Comparison of ENCODE assay signal across 8 cellular contexts in the genomic region with DNA sequence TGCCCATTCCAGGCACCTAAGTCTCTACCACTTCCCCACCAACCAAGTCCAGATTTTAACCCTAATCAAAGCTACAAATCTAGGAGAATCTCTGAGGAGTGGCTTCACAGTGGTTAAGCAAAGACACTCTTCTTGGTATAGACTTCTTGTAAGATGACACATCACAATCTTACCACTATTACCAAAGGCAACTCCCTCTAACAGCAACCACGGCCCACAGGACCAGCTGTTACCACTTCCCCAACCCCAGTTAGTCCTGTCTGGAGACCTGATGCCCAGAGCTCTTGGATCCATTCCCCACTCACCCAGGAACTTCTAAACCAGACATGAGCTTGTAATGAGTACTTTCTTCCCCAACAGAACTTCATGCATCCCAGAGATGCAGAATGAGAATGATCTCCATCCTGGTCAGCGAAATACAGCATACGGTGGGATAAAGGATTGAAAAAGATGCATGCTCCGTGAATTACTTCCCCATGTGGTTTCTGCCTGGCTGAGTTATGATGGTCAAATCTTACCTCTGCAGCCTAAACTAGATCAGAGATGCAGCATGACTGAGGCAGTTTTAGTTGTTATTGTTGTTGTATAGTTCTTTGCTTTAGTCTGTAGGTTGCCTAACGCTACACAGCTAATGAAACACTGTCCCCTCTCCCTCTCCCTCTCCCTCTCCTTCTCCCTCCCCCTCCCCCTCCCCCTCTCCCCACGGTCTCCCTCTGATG.
DNase-seq lines count a peak whose midpoint lies in the region; ATAC-seq and TF ChIP-seq lines count a peak whose summit lies in the region.

No MANE protein-coding gene starts in this region.

- H3K4me1 ChIP-seq in esophagus squamous epithelium, result peaks cover 0 to 40% (median 6%) of the 10 kb centered on the region in 3 donors

- H3K36me3 ChIP-seq in esophagus squamous epithelium, result peaks cover 0 to 9% (median 0%) of the 10 kb centered on the region in 3 donors

- no peaks in the 10 kb centered on the region for H3K9me3 ChIP-seq in esophagus squamous epithelium

- TF ChIP-seq CTCF in esophagus squamous epithelium (IDR thresholded peaks at IDR 0.05), result no peak

- TF ChIP-seq POLR2A in esophagus squamous epithelium (IDR thresholded peaks at IDR 0.05), result no peak

- intact Hi-C loops in esophagus squamous epithelium (cut with DNase I), result no loop called here

- CTCF ChIA-PET in activated CD8-positive, alpha-beta memory T cell treated with anti-CD3 and anti-CD28 coated beads, Interleukin-2, amount 10 ng/mL, durations not matched to agents 7 days and 5 days (lab: Charles Lee), result interaction anchor here (0.9 to 1.9 kb wide), 3 partner anchors 37 to 75 kb away, joined by 3 to 5 read pairs (median 4); no protein-coding TSS in a partner anchor

- H3K27ac ChIP-seq in esophagus squamous epithelium, result peak overlapping the region in 1 of 4 donors; percentile 26

- peak; percentile 89 for DNase-seq in activated CD8-positive, alpha-beta memory T cell treated with anti-CD3 and anti-CD28 coated beads, Interleukin-2, amount 10 ng/mL, durations not matched to agents 7 days and 5 days
- no peak for DNase-seq in activated CD8-positive, alpha-beta memory T cell treated with anti-CD3 and anti-CD28 coated beads for 24 hours
- DNase-seq in SKM-1 treated with dmso at 0.1 percent for 144 hours (lab: John Stamatoyannopoulos, UW; ENCODE audit: unreplicated experiment), result peak; percentile 62
- DNase-seq in iris pigment epithelial cell (ENCODE audit: low read depth), result peak; percentile 78
- DNase-seq in NCI-H146 treated with DMSO at 0.1 percent for 48 hours (lab: John Stamatoyannopoulos, UW; ENCODE audit: unreplicated experiment), result no peak
- no peak for DNase-seq in NCI-H2227 treated with DMSO at 0.1 percent for 48 hours (lab: John Stamatoyannopoulos, UW)
- no peak for DNase-seq in esophagus squamous epithelium (lab: John Stamatoyannopoulos, UW)

- peaks cover 12% of the 10 kb centered on the region for H3K36me3 Mint-ChIP-seq in activated CD8-positive, alpha-beta memory T cell treated with anti-CD3 and anti-CD28 coated beads, Interleukin-2, amount 10 ng/mL, durations not matched to agents 7 days and 5 days

- peaks cover 56% of the 10 kb centered on the region for H3K4me1 Mint-ChIP-seq in activated CD8-positive, alpha-beta memory T cell treated with anti-CD3 and anti-CD28 coated beads, Interleukin-2, amount 10 ng/mL, durations not matched to agents 7 days and 5 days

- no peaks in the 10 kb centered on the region for H3K9me3 Mint-ChIP-seq in activated CD8-positive, alpha-beta memory T cell treated with anti-CD3 and anti-CD28 coated beads, Interleukin-2, amount 10 ng/mL, durations not matched to agents 7 days and 5 days (ENCODE audit: low read depth)

- H3K4me3 Mint-ChIP-seq in activated CD8-positive, alpha-beta memory T cell treated with anti-CD3 and anti-CD28 coated beads, Interleukin-2, amount 10 ng/mL, durations not matched to agents 7 days and 5 days, result no peak overlapping the region

- H3K27me3 ChIP-seq in esophagus squamous epithelium, result no peaks in the 10 kb centered on the region

- 75 to 90% methylated on average over 5 to 6 of the region's 6 CpGs for WGBS in esophagus squamous epithelium, 2 donors

- H3K27ac Mint-ChIP-seq in activated CD8-positive, alpha-beta memory T cell treated with anti-CD3 and anti-CD28 coated beads, Interleukin-2, amount 10 ng/mL, durations not matched to agents 7 days and 5 days, result peak overlapping the region; percentile 46

- no peaks in the 10 kb centered on the region for H3K27me3 Mint-ChIP-seq in activated CD8-positive, alpha-beta memory T cell treated with anti-CD3 and anti-CD28 coated beads, Interleukin-2, amount 10 ng/mL, durations not matched to agents 7 days and 5 days

- ATAC-seq in activated CD8-positive, alpha-beta memory T cell treated with anti-CD3 and anti-CD28 coated beads, Interleukin-2, amount 10 ng/mL, durations not matched to agents 7 days and 5 days, result peak; percentile 64
- ATAC-seq in HG02852 (IDR thresholded peaks at IDR 0.05; ENCODE audit: unreplicated experiment), result peak; percentile 76

- H3K4me3 ChIP-seq in esophagus squamous epithelium, result no peak overlapping the region

Comparison
In these comparisons a context has a peak if more than half of its experiments do, and no peak if none do; other contexts are left out.
1. DNase-seq: peak in activated CD8-positive, alpha-beta memory T cell treated with anti-CD3 and anti-CD28 coated beads, Interleukin-2, amount 10 ng/mL, durations not matched to agents 7 days and 5 days (single experiment), SKM-1 treated with dmso at 0.1 percent for 144 hours (single experiment) and iris pigment epithelial cell (single experiment); none in activated CD8-positive, alpha-beta memory T cell treated with anti-CD3 and anti-CD28 coated beads for 24 hours (single experiment), NCI-H146 treated with DMSO at 0.1 percent for 48 hours (single experiment), NCI-H2227 treated with DMSO at 0.1 percent for 48 hours (single experiment) and esophagus squamous epithelium (single experiment).